ENCODE assay signal across 31 cellular contexts in the genomic region with DNA sequence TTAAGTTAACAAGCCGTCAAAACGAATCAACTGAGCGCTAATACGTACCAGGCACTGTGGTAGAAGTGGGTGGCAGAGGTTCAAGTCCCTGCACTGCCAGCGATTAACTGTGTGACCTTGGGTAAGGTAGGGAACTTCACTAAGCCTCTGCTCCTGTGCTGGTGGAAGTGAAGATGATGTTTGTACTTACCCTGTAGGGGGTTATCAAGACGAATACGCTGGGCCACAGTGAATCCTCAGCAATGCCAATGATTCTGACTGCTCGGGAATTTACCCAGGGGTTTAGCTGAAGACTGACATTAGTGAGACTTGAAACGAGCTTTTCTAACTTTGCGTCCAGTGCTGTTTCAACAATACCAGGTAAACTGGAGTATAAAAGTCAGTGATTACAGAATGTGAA.
"Had no signal": no experiment of that assay in that cellular context is flagged by ENCODE, and none has a peak within 500 bp of the region (broad histone marks: within the 10 kb centered on the region; RNA-seq: fewer than 3 reads in every experiment).

No MANE protein-coding gene starts in this region.

- H3K36me3 ChIP-seq: ovary, right lobe of liver, sigmoid colon, suprapubic skin, tibial artery, transverse colon, upper lobe of right lung, uterus had no signal

- H2AFZ ChIP-seq: parathyroid adenoma had no signal

- H3K79me2 ChIP-seq: parathyroid adenoma had no signal

- H3K9me3 ChIP-seq: ovary, psoas muscle, right lobe of liver, sigmoid colon, suprapubic skin, testis, tibial artery, transverse colon, upper lobe of right lung, uterus had no signal

- H3K4me3 ChIP-seq: ovary, psoas muscle, right lobe of liver, sigmoid colon, suprapubic skin, testis, tibial artery, transverse colon, upper lobe of right lung, uterus had no signal

- H3K36me3 Mint-ChIP-seq: naive thymus-derived CD8-positive, alpha-beta T cell; natural killer cell treated with Interleukin-12 subunit alpha and Interleukin-12 subunit beta and Interleukin-15 and Interleukin-18, amount 100 ng/mL, for 72 hours; stimulated activated memory B cell treated with anti-CD40 and anti-IgM and Interleukin-4, amounts not matched to agents 10 μg/mL and 1 μg/mL and 100 μg/mL, for 72 hours; type B pancreatic cell had no signal

- H3K27me3 ChIP-seq: ovary, right lobe of liver, sigmoid colon, suprapubic skin, testis, tibial artery, transverse colon, upper lobe of right lung, uterus had no signal

- H3K9me3 Mint-ChIP-seq: naive thymus-derived CD8-positive, alpha-beta T cell; natural killer cell treated with Interleukin-12 subunit alpha and Interleukin-12 subunit beta and Interleukin-15 and Interleukin-18, amount 100 ng/mL, for 72 hours; nephron progenitor cell; neural crest cell; stimulated activated naive CD8-positive, alpha-beta T cell treated with anti-CD3 and anti-CD28 coated beads, Interleukin-15, amount 100 ng/mL, for 72 hours; type B pancreatic cell had no signal

- H3K4me1 Mint-ChIP-seq: stimulated activated memory B cell treated with anti-CD40 and anti-IgM and Interleukin-4, amounts not matched to agents 10 μg/mL and 1 μg/mL and 100 μg/mL, for 72 hours had no signal

- H3K9ac ChIP-seq: parathyroid adenoma had no signal

- H3K4me1 ChIP-seq: parathyroid adenoma, psoas muscle, right lobe of liver, sigmoid colon, suprapubic skin, testis, transverse colon, upper lobe of right lung, uterus had no signal

- FAIRE-seq: small intestine had no signal

- ATAC-seq: naive thymus-derived CD8-positive, alpha-beta T cell; natural killer cell treated with Interleukin-12 subunit alpha and Interleukin-12 subunit beta and Interleukin-15 and Interleukin-18, amount 100 ng/mL, for 72 hours; psoas muscle; right cardiac atrium; right lobe of liver; stimulated activated memory B cell treated with anti-CD40 and anti-IgM and Interleukin-4, amounts not matched to agents 10 μg/mL and 1 μg/mL and 100 μg/mL, for 72 hours; stimulated activated naive CD8-positive, alpha-beta T cell treated with anti-CD3 and anti-CD28 coated beads, Interleukin-15, amount 100 ng/mL, for 72 hours; stimulated activated naive CD8-positive, alpha-beta T cell treated with anti-CD3 and anti-CD28 coated beads, Interleukin-15, Interleukin-2, amounts not matched to agents 100 U/mL and 50 U/mL, for 24 hours; upper lobe of right lung had no signal

- H3K27ac Mint-ChIP-seq: naive thymus-derived CD8-positive, alpha-beta T cell; natural killer cell treated with Interleukin-12 subunit alpha and Interleukin-12 subunit beta and Interleukin-15 and Interleukin-18, amount 100 ng/mL, for 72 hours; nephron progenitor cell; progenitor cell of endocrine pancreas; stimulated activated memory B cell treated with anti-CD40 and anti-IgM and Interleukin-4, amounts not matched to agents 10 μg/mL and 1 μg/mL and 100 μg/mL, for 72 hours; type B pancreatic cell had no signal

- H3K27ac ChIP-seq: ovary, parathyroid adenoma, psoas muscle, right lobe of liver, sigmoid colon, suprapubic skin, testis, tibial artery, transverse colon, upper lobe of right lung, uterus had no signal

- H3K27me3 Mint-ChIP-seq: naive thymus-derived CD8-positive, alpha-beta T cell; stimulated activated memory B cell treated with anti-CD40 and anti-IgM and Interleukin-4, amounts not matched to agents 10 μg/mL and 1 μg/mL and 100 μg/mL, for 72 hours; stimulated activated naive CD8-positive, alpha-beta T cell treated with anti-CD3 and anti-CD28 coated beads, Interleukin-15, amount 100 ng/mL, for 72 hours; type B pancreatic cell had no signal

- H3K4me3 Mint-ChIP-seq: naive thymus-derived CD8-positive, alpha-beta T cell; natural killer cell treated with Interleukin-12 subunit alpha and Interleukin-12 subunit beta and Interleukin-15 and Interleukin-18, amount 100 ng/mL, for 72 hours; nephron progenitor cell; neural crest cell; stimulated activated memory B cell treated with anti-CD40 and anti-IgM and Interleukin-4, amounts not matched to agents 10 μg/mL and 1 μg/mL and 100 μg/mL, for 72 hours; stimulated activated naive CD8-positive, alpha-beta T cell treated with anti-CD3 and anti-CD28 coated beads, Interleukin-15, amount 100 ng/mL, for 72 hours; type B pancreatic cell had no signal

- DNase-seq: naive thymus-derived CD8-positive, alpha-beta T cell; nephron progenitor cell; occipital lobe; ovary; posterior cingulate gyrus; psoas muscle; right cardiac atrium; right lobe of liver; sigmoid colon; small intestine; stimulated activated CD4-positive, alpha-beta T cell treated with anti-CD3 and anti-CD28 coated beads, Interleukin-15, amount 100 ng/mL, for 24 hours; stimulated activated CD4-positive, alpha-beta T cell treated with anti-CD3 and anti-CD28 coated beads, Interleukin-2, amount 100 ng/mL, for 24 hours; stimulated activated CD4-positive, alpha-beta T cell treated with anti-CD3 and anti-CD28 coated beads, Interleukin-2, amount 100 ng/mL, for 48 hours; stimulated activated CD4-positive, alpha-beta T cell treated with anti-CD3 and anti-CD28 coated beads, Interleukin-4, amount 100 ng/mL, for 4 hours; stimulated activated CD8-positive, alpha-beta memory T cell treated with anti-CD3 and anti-CD28 coated beads, Interleukin-4, amount 100 ng/mL, for 48 hours; stimulated activated naive CD4-positive, alpha-beta T cell; stimulated activated naive CD8-positive, alpha-beta T cell treated with anti-CD3 and anti-CD28 coated beads, Interleukin-15, amount 100 ng/mL, for 72 hours; stimulated activated naive CD8-positive, alpha-beta T cell treated with anti-CD3 and anti-CD28 coated beads, Interleukin-15, Interleukin-2, amounts not matched to agents 100 U/mL and 50 U/mL, for 24 hours; substantia nigra; testis; tibial artery; transverse colon; upper lobe of right lung; uterus had no signal
